Comparison of ENCODE assay signal across 8 cellular contexts in genomic region chr17:74212262-74212912, GRCh38. TPM values are rescaled to one million over a fixed set of nuclear protein-coding genes. Genes with fewer than 3 reads are reported as not detected.
A peak's percentile ranks its signal among the peaks of the same experiment; 100 is the strongest.
DNase-seq lines count a peak whose midpoint lies in the region; ATAC-seq and TF ChIP-seq lines count a peak whose summit lies in the region.

No MANE protein-coding gene starts in this region.

- H3K4me3 ChIP-seq in Panc1 (ENCODE audit: low read depth in 2 of 2, low read length in 2 of 2) (peak overlapping the region; percentile 49 to 89), right lobe of liver (peak overlapping the region; percentile 44 to 63 (median 62)), thymus (ENCODE audit: low read length) (peak overlapping the region; percentile 51)

- POLR2A ChIA-PET in Panc1 (lab: Charles Lee), result no interaction called here

- intact Hi-C loops in Panc1 (cut with micrococcal nuclease; ENCODE audit: unreplicated experiment), result no loop called here
- intact Hi-C loops in right lobe of liver (cut with DNase I), result no loop called here

- DNase-seq in activated T-cell treated with anti-CD3 and anti-CD28 coated beads for 48 hours (ENCODE audit: low read depth) (peak; percentile 20), activated T-cell treated with anti-CD3 and anti-CD28 coated beads for 4 hours (no peak), Panc1 (ENCODE audit: low read depth, low spot score) (no peak), caudate nucleus (lab: John Stamatoyannopoulos, UW) (peak in 11 of 61 donors; percentile 17 to 59 (median 43)), right lobe of liver (peak in 1 of 3 donors; percentile 44), NCI-H1092 (lab: John Stamatoyannopoulos, UW) (no peak)

- WGBS in right lobe of liver (ENCODE audit: insufficient coverage, low coverage, low lambda C conversion rate, missing lambda C conversion rate), result under 1% methylated on average over 16 of the region's 44 CpGs
- WGBS in thymus, result 12% methylated on average over 44 of the region's 44 CpGs

- ATAC-seq in Panc1 (peak; percentile 14), right lobe of liver (peak in 3 of 4 donors; percentile 2 to 5 (median 3)), GM18870 (IDR thresholded peaks at IDR 0.05; ENCODE audit: unreplicated experiment) (no peak)

- CTCF ChIA-PET in Panc1 (lab: Charles Lee), result interaction anchor here (0.5 kb wide), 2 partner anchors 10 to 90 kb away, joined by 3 to 4 read pairs; no protein-coding TSS in a partner anchor

- H3K9me3 ChIP-seq in Panc1 (ENCODE audit: control insufficient read depth, insufficient read depth, low read depth, low read length), result no peaks in the 10 kb centered on the region
- H3K9me3 ChIP-seq in right lobe of liver, result no peaks in the 10 kb centered on the region
- H3K9me3 ChIP-seq in thymus (ENCODE audit: control insufficient read depth), result no peaks in the 10 kb centered on the region

- TF ChIP-seq CTCF in Panc1 (IDR thresholded peaks at IDR 0.05) (no peak), right lobe of liver (IDR thresholded peaks at IDR 0.05) (peak in 1 of 4 donors; percentile 4)

- no peaks in the 10 kb centered on the region for H3K27me3 ChIP-seq in Panc1 (ENCODE audit: control insufficient read depth, insufficient read depth, low read length)
- no peaks in the 10 kb centered on the region for H3K27me3 ChIP-seq in right lobe of liver
- H3K27me3 ChIP-seq in thymus (ENCODE audit: control insufficient read depth, insufficient read depth), result peaks cover 18% of the 10 kb centered on the region

- in situ Hi-C loops in Panc1 (cut with HindIII; ENCODE audit: low pct_unique_long_range_greater_than_20kb, low sequenced_read_pairs), result no loop called here

- H3K4me1 ChIP-seq in Panc1 (ENCODE audit: control insufficient read depth, insufficient read depth, low read length), result peaks cover 50% of the 10 kb centered on the region
- H3K4me1 ChIP-seq in right lobe of liver, result peaks cover 0 to 16% (median 6%) of the 10 kb centered on the region in 4 donors
- peaks cover 17% of the 10 kb centered on the region for H3K4me1 ChIP-seq in thymus (ENCODE audit: control insufficient read depth, insufficient read depth, low read length)

- H3K36me3 ChIP-seq in Panc1 (ENCODE audit: control insufficient read depth, insufficient read depth, low read length), result peaks cover 5% of the 10 kb centered on the region; the same call in 1 of the 2 replicates
- H3K36me3 ChIP-seq in right lobe of liver, result peaks cover 0 to 25% (median 11%) of the 10 kb centered on the region in 4 donors
- H3K36me3 ChIP-seq in thymus (ENCODE audit: control insufficient read depth, insufficient read depth), result peaks cover 28% of the 10 kb centered on the region

- no TSS peak for BruUV-seq in Panc1 (replicated peaks; lab: Mats Ljungman, UMichigan)

- H3K27ac ChIP-seq in Panc1 (ENCODE audit: low read length) (peak overlapping the region; percentile 78), caudate nucleus (ENCODE audit: low read depth, low read length) (peak overlapping the region; percentile 94), right lobe of liver (peak overlapping the region; percentile 71 to 81 (median 72)), thymus (ENCODE audit: low read depth) (peak overlapping the region; percentile 70)

- no peak for TF ChIP-seq POLR2A in right lobe of liver (IDR thresholded peaks at IDR 0.05)

RNA-seq across cellular contexts. Expression of gene TTYH2, which starts 1.0 kb away (rescaled TPM):
- total RNA-seq in Panc1 (2021; ENCODE audit: unreplicated experiment) (8.3 TPM), right lobe of liver (1 to 10 TPM in 3 of 6 experiments, under 1 TPM in 3; 0.60 to 1.8 (median 1.3) TPM)
- 6.7 TPM for polyA plus RNA-seq in Panc1 (2012; ENCODE audit: insufficient read length)
- 4.9 TPM for polyA plus RNA-seq in thymus

RNA-seq across cellular contexts. Expression of gene RPL38, which starts 8.9 kb away (rescaled TPM):
- total RNA-seq in Panc1 (2021; ENCODE audit: unreplicated experiment) (968 TPM), right lobe of liver (100 to 1,000 TPM; 161 to 313 (median 282) TPM)
- polyA plus RNA-seq in Panc1 (2012; ENCODE audit: insufficient read length), result 1,956 TPM
- polyA plus RNA-seq in thymus, result 3,433 TPM
